ENCODE assay signal across 25 cellular contexts in the genomic region with DNA sequence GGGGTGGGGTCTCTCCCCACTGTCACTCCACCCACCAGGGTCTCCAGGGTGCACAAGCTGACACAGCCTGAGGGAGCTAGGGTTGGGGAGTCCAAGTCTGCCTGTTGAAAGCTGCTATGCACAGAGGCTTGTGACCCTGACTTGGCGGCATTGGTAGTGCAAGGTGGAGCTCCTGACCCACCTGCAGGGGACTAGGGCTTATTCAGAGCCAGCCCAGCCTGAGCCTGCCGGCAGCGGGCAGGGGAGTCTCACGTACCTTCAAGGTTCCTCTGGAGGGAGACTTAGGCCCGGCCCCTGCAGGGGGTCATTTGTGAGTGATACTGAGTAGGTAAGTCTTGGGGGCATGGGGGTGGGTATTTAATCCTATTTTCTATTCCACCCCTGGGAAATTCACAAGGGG.
"Had no signal": no experiment of that assay in that cellular context is flagged by ENCODE, and none has a peak within 500 bp of the region (broad histone marks: within the 10 kb centered on the region; RNA-seq: fewer than 3 reads in every experiment).

No MANE protein-coding gene starts in this region.

- H2AFZ ChIP-seq: hepatocyte had no signal

- H3K27me3 Mint-ChIP-seq: stimulated activated memory B cell treated with anti-CD40 and anti-IgM and Interleukin-4, amounts not matched to agents 10 μg/mL and 1 μg/mL and 100 μg/mL, for 72 hours had no signal

- H3K4me2 ChIP-seq: hepatocyte had no signal

- H3K4me3 Mint-ChIP-seq: dendritic cell treated with granulocyte-macrophage colony-stimulating factor and Interleukin-4, amounts not matched to agents 40 ng/mL and 50 ng/mL, for 4 days; memory B cell; natural killer cell; stimulated activated memory B cell treated with anti-CD40 and anti-IgM and Interleukin-4, amounts not matched to agents 10 μg/mL and 1 μg/mL and 100 μg/mL, for 72 hours; type B pancreatic cell had no signal

- H3K4me1 ChIP-seq: foreskin keratinocyte, prostate gland had no signal

- H3K4me3 ChIP-seq: colonic mucosa, esophagus muscularis mucosa, gastroesophageal sphincter, heart left ventricle, hepatocyte, lung, prostate gland, right atrium auricular region, testis, tibial artery had no signal

- H3K27me3 ChIP-seq: colonic mucosa, esophagus muscularis mucosa, foreskin keratinocyte, gastroesophageal sphincter, hepatocyte, right atrium auricular region, testis, tibial artery had no signal

- DNase-seq: colonic mucosa; effector CD8-positive, alpha-beta T cell; foreskin keratinocyte; kidney; natural killer cell; stimulated activated CD4-positive, alpha-beta T cell treated with anti-CD3 and anti-CD28 coated beads, Interleukin-2, amount 100 ng/mL, for 24 hours; stimulated activated CD4-positive, alpha-beta T cell treated with anti-CD3 and anti-CD28 coated beads, Interleukin-4, amount 100 ng/mL, for 4 hours; stimulated activated naive CD8-positive, alpha-beta T cell treated with anti-CD3 and anti-CD28 coated beads, Interleukin-15, Interleukin-2, amounts not matched to agents 100 U/mL and 50 U/mL, for 24 hours; substantia nigra; testis; tibial artery had no signal

- H3K27ac ChIP-seq: colonic mucosa, foreskin keratinocyte, hepatocyte, prostate gland, right atrium auricular region, testis had no signal

- H3K27ac Mint-ChIP-seq: dendritic cell treated with granulocyte-macrophage colony-stimulating factor and Interleukin-4, amounts not matched to agents 40 ng/mL and 50 ng/mL, for 4 days; memory B cell; natural killer cell; stimulated activated memory B cell treated with anti-CD40 and anti-IgM and Interleukin-4, amounts not matched to agents 10 μg/mL and 1 μg/mL and 100 μg/mL, for 72 hours; type B pancreatic cell had no signal

- H3K9me3 Mint-ChIP-seq: dendritic cell treated with granulocyte-macrophage colony-stimulating factor and Interleukin-4, amounts not matched to agents 40 ng/mL and 50 ng/mL, for 4 days; memory B cell; natural killer cell; stimulated activated memory B cell treated with anti-CD40 and anti-IgM and Interleukin-4, amounts not matched to agents 10 μg/mL and 1 μg/mL and 100 μg/mL, for 72 hours; type B pancreatic cell had no signal

- H3K9me3 ChIP-seq: colonic mucosa, esophagus muscularis mucosa, gastroesophageal sphincter, heart left ventricle, prostate gland, right atrium auricular region, testis, tibial artery had no signal

- H3K36me3 ChIP-seq: colonic mucosa, prostate gland, right atrium auricular region had no signal

- H3K36me3 Mint-ChIP-seq: memory B cell; natural killer cell; stimulated activated memory B cell treated with anti-CD40 and anti-IgM and Interleukin-4, amounts not matched to agents 10 μg/mL and 1 μg/mL and 100 μg/mL, for 72 hours had no signal

- H3K4me1 Mint-ChIP-seq: memory B cell; stimulated activated memory B cell treated with anti-CD40 and anti-IgM and Interleukin-4, amounts not matched to agents 10 μg/mL and 1 μg/mL and 100 μg/mL, for 72 hours had no signal

- FAIRE-seq: endothelial cell of umbilical vein, kidney had no signal

- ATAC-seq: foreskin keratinocyte; gastroesophageal sphincter; heart left ventricle; left lobe of liver; natural killer cell; sciatic nerve; stimulated activated memory B cell treated with anti-CD40 and anti-IgM and Interleukin-4, amounts not matched to agents 10 μg/mL and 1 μg/mL and 100 μg/mL, for 72 hours; stimulated activated naive CD8-positive, alpha-beta T cell treated with anti-CD3 and anti-CD28 coated beads, Interleukin-15, Interleukin-2, amounts not matched to agents 100 U/mL and 50 U/mL, for 24 hours had no signal
